In the genomic region with DNA sequence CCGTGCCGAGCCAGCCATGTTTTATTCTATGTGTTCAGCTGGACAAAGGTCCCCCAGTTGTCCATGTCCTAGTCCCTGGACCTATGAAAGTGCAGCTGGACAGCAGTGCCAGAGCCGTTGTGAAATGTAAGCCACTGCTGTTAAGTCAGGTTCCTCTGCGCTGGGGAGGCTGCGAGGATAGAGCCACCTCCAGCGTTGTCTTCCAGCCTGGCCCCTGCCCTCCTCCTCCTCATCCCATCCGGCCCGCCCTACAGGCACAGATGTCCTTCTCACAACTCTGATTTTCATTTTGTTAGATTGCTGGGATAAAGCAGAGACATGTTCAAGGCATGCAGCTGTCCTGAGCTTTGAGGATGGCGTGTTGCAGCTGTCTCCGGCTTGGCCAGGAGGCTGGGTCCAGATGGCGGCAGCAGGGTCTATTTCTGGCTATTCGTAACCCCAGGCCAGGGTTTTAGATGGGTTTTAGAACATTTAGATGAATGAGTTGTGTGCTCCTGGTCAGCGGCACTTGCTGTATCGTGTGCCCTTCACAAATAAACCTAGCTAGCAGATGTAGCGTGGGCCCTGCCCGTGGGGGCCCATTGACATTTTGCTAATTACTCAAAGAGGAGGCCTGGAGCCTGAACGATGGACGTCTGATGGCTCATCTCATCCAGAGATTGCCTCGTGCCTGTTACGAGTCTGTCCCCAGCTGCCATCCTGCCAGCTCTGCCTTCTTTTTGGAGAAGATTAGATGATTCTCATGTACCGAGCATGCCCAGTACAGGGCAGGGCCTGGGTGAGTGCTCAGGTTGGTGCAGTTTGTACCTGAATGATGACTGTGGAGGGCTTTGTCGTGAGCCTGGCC, we compare ENCODE assay signal across 19 cellular contexts.
A peak's percentile ranks its signal among the peaks of the same experiment; 100 is the strongest.
DNase-seq lines count a peak whose midpoint lies in the region; ATAC-seq and TF ChIP-seq lines count a peak whose summit lies in the region.
"Had no signal": no experiment of that assay in that cellular context is flagged by ENCODE, and none has a peak within 500 bp of the region (broad histone marks: within the 10 kb centered on the region; RNA-seq: fewer than 3 reads in every experiment).

No MANE protein-coding gene starts in this region.

- H3K9me3 ChIP-seq in left ventricle myocardium inferior (replicated peaks) (peaks cover 11% of the 10 kb centered on the region), psoas muscle (peaks cover 5% of the 10 kb centered on the region)
- H3K9me3 ChIP-seq: tibial artery had no signal

- WGBS in psoas muscle, 3 donors = 23 to 31% (median 24%) methylated on average over 22 of the region's 22 CpGs

- peak overlapping the region in 4 of 7 donors; percentile 46 to 78 (median 76) for H3K27ac Mint-ChIP-seq in CD14-positive monocyte
- H3K27ac Mint-ChIP-seq: activated naive CD8-positive, alpha-beta T cell; activated T-cell treated with anti-CD3 and anti-CD28 coated beads, Interleukin-2, amount 50 U/mL, for 72 hours; stimulated activated naive B cell treated with anti-CD40 and anti-IgM and Interleukin-4, amounts not matched to agents 10 μg/mL and 1 μg/mL and 100 μg/mL, for 72 hours had no signal

- peak in 3 of 4 donors; percentile 40 to 60 (median 50) for ATAC-seq in psoas muscle
- ATAC-seq: activated T-cell treated with anti-CD3 and anti-CD28 coated beads, Interleukin-2, amount 50 U/mL, for 72 hours; body of pancreas; naive thymus-derived CD8-positive, alpha-beta T cell; stimulated activated naive B cell treated with anti-CD40 and anti-IgM and Interleukin-4, amounts not matched to agents 10 μg/mL and 1 μg/mL and 100 μg/mL, for 72 hours had no signal

- H3K27me3 ChIP-seq in left ventricle myocardium inferior (ENCODE audit: low read depth) = no peaks in the 10 kb centered on the region
- H3K27me3 ChIP-seq in psoas muscle (ENCODE audit: insufficient read depth in 3 of 3, low read length in 2 of 3) = peaks cover 0 to 17% (median 10%) of the 10 kb centered on the region in 3 donors
- H3K27me3 ChIP-seq: body of pancreas, tibial artery had no signal

- H3K4me3 ChIP-seq in left ventricle myocardium inferior = no peak overlapping the region
- no peak overlapping the region for H3K4me3 ChIP-seq in psoas muscle
- H3K4me3 ChIP-seq: body of pancreas, tibial artery had no signal

- H3K36me3 Mint-ChIP-seq in CD14-positive monocyte = peaks cover 51 to 80% of the 10 kb centered on the region in 2 donors
- H3K36me3 Mint-ChIP-seq: naive thymus-derived CD8-positive, alpha-beta T cell had no signal

- peaks cover 0 to 15% (median 12%) of the 10 kb centered on the region in 7 donors for H3K9me3 Mint-ChIP-seq in CD14-positive monocyte
- H3K9me3 Mint-ChIP-seq: activated T-cell treated with anti-CD3 and anti-CD28 coated beads, Interleukin-2, amount 50 U/mL, for 72 hours had no signal

- H3K27ac ChIP-seq in left ventricle myocardium inferior (replicated peaks) (peak overlapping the region; percentile 72), psoas muscle (no peak overlapping the region)
- H3K27ac ChIP-seq: body of pancreas, tibial artery had no signal

- no peak overlapping the region for H3K4me3 Mint-ChIP-seq in CD14-positive monocyte
- H3K4me3 Mint-ChIP-seq: activated naive CD8-positive, alpha-beta T cell; activated T-cell treated with anti-CD3 and anti-CD28 coated beads, Interleukin-2, amount 50 U/mL, for 72 hours; naive thymus-derived CD8-positive, alpha-beta T cell; stimulated activated naive B cell treated with anti-CD40 and anti-IgM and Interleukin-4, amounts not matched to agents 10 μg/mL and 1 μg/mL and 100 μg/mL, for 72 hours had no signal

- H3K4me1 Mint-ChIP-seq in CD14-positive monocyte = peaks cover 43% of the 10 kb centered on the region

- H3K36me3 ChIP-seq in left ventricle myocardium inferior (no peaks in the 10 kb centered on the region), psoas muscle (ENCODE audit: insufficient read depth in 1 of 2, low read depth in 1 of 2) (no peaks in the 10 kb centered on the region)
- H3K36me3 ChIP-seq: tibial artery had no signal

- H3K4me1 ChIP-seq in left ventricle myocardium inferior = peaks cover 22% of the 10 kb centered on the region
- H3K4me1 ChIP-seq in psoas muscle = no peaks in the 10 kb centered on the region
- H3K4me1 ChIP-seq: body of pancreas, tibial artery had no signal

- peaks cover 0 to 5% (median 0%) of the 10 kb centered on the region in 3 donors for H3K27me3 Mint-ChIP-seq in CD14-positive monocyte (ENCODE audit: low read depth in 3 of 3)
- H3K27me3 Mint-ChIP-seq: activated naive CD8-positive, alpha-beta T cell; naive thymus-derived CD8-positive, alpha-beta T cell; stimulated activated naive B cell treated with anti-CD40 and anti-IgM and Interleukin-4, amounts not matched to agents 10 μg/mL and 1 μg/mL and 100 μg/mL, for 72 hours had no signal

- intact Hi-C loops in CD14-positive monocyte (cut with micrococcal nuclease) = no loop called here
- intact Hi-C loops in left ventricle myocardium inferior (cut with micrococcal nuclease) = no loop called here
- intact Hi-C loops in psoas muscle (cut with DNase I) = no loop called here

- DNase-seq in CD14-positive monocyte (ENCODE audit: low spot score) (no peak), SK-N-DZ (ENCODE audit: low spot score) (peak; percentile 83), left ventricle myocardium inferior (no peak), psoas muscle (peak in 1 of 2 donors; percentile 31), amniotic stem cell (lab: John Stamatoyannopoulos, UW) (no peak), GDM1 (lab: John Stamatoyannopoulos, UW) (no peak), NCI-H1092 (lab: John Stamatoyannopoulos, UW) (no peak), NCI-H2107 (lab: John Stamatoyannopoulos, UW) (no peak)
- DNase-seq: activated T-cell treated with anti-CD3 and anti-CD28 coated beads, Interleukin-2, amount 50 U/mL, for 72 hours; body of pancreas; cortex of kidney; foreskin melanocyte; KBM-7; naive thymus-derived CD8-positive, alpha-beta T cell; OCI-M1; SIG-M5; stimulated activated naive B cell treated with anti-CD40 and anti-IgM and Interleukin-4, amounts not matched to agents 10 μg/mL and 1 μg/mL and 100 μg/mL, for 72 hours had no signal

- no peak for TF ChIP-seq CTCF in CD14-positive monocyte (IDR thresholded peaks at IDR 0.05)
- no peak for TF ChIP-seq CTCF in left ventricle myocardium inferior (IDR thresholded peaks at IDR 0.05; ENCODE audit: borderline replicate concordance)
- no peak for TF ChIP-seq CTCF in psoas muscle (IDR thresholded peaks at IDR 0.05)
